Comparison of ENCODE assay signal across 8 cellular contexts in the genomic region with DNA sequence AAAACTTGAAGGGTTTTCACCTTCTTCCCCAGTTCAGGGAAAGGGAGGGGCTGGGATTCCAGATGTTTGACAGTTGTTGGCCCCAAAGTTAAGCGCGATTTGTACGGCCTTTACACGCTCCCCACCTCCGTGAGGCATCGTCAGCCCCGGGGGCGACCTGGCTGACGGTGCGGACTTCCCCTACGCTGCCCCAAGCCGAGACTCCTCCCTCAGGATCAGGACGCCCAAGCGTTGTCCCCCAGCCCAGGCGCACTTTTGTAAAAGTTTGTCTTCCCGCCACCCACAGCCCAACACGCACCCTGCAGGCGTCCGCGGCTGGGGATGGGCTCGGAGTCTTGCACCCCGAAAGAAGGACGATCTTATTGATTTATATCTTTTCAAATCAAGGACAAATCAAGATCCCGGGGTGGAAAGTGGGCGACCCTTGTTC. TPM values are rescaled to one million over a fixed set of nuclear protein-coding genes. Genes with fewer than 3 reads are reported as not detected.
DNase-seq lines count a peak whose midpoint lies in the region; ATAC-seq, FAIRE-seq and TF ChIP-seq lines count a peak whose summit lies in the region.

No MANE protein-coding gene starts in this region.

- H3K4me2 ChIP-seq in SK-N-SH (peak overlapping the region; percentile 92), astrocyte (ENCODE audit: low read length) (peak overlapping the region; percentile 98)

- no peaks in the 10 kb centered on the region for H3K9me3 Mint-ChIP-seq in astrocyte (ENCODE audit: unreplicated experiment)

- TF ChIP-seq CTCF in SK-N-SH (IDR thresholded peaks at IDR 0.05), result no peak
- TF ChIP-seq CTCF in astrocyte (IDR thresholded peaks at IDR 0.05; ENCODE audit: insufficient read depth, low read depth, low read length), result no peak
- TF ChIP-seq CTCF in sigmoid colon (IDR thresholded peaks at IDR 0.05), result no peak

- no peaks in the 10 kb centered on the region for H4K20me1 ChIP-seq in SK-N-SH (ENCODE audit: insufficient read depth)
- no peaks in the 10 kb centered on the region for H4K20me1 ChIP-seq in astrocyte (ENCODE audit: insufficient read depth, low read length)

- no peak for FAIRE-seq in astrocyte (lab: Jason Lieb, UNC)

- POLR2A ChIA-PET in SK-N-SH (lab: Yijun Ruan, JAX), result no interaction called here

- H3K27ac ChIP-seq in SK-N-SH (ENCODE audit: low read depth in 2 of 2, low read length in 1 of 2) (no peak overlapping the region), astrocyte (ENCODE audit: low read depth, low read length) (no peak overlapping the region), sigmoid colon (peak overlapping the region; percentile 84 to 97 (median 94))

- H3K4me3 Mint-ChIP-seq in astrocyte (ENCODE audit: unreplicated experiment), result peak overlapping the region; percentile 94

- H3K36me3 ChIP-seq in SK-N-SH (replicated peaks in 1 of 2; ENCODE audit: control insufficient read depth in 1 of 2, insufficient read depth in 2 of 2, low read length in 1 of 2), result no peaks in the 10 kb centered on the region
- H3K36me3 ChIP-seq in astrocyte (ENCODE audit: insufficient read depth, low read length), result no peaks in the 10 kb centered on the region
- no peaks in the 10 kb centered on the region for H3K36me3 ChIP-seq in sigmoid colon

- H3K9me3 ChIP-seq in SK-N-SH, result no peaks in the 10 kb centered on the region
- H3K9me3 ChIP-seq in astrocyte (ENCODE audit: insufficient read depth, low read depth, low read length), result no peaks in the 10 kb centered on the region
- H3K9me3 ChIP-seq in sigmoid colon, result no peaks in the 10 kb centered on the region

- H3K27me3 ChIP-seq in SK-N-SH (ENCODE audit: insufficient read depth) (no peaks in the 10 kb centered on the region), astrocyte (ENCODE audit: insufficient read depth, low read length) (peaks cover 13% of the 10 kb centered on the region), sigmoid colon (no peaks in the 10 kb centered on the region)

- intact Hi-C loops in sigmoid colon (cut with DNase I), result loop anchor here (1.0 to 5.0 kb wide), 5 partner anchors 42 to 195 kb away; a partner anchor contains a TSS

- peak overlapping the region; percentile 58; the same call in 1 of the 2 replicates for H3K9ac ChIP-seq in SK-N-SH
- peak overlapping the region; percentile 69 for H3K9ac ChIP-seq in astrocyte (ENCODE audit: low read length)

- H3F3A ChIP-seq in SK-N-SH (replicated peaks; ENCODE audit: insufficient read depth), result peaks cover 14% of the 10 kb centered on the region

- DNase-seq in SK-N-SH (no peak), astrocyte (ENCODE audit: low read depth) (peak; percentile 2), hypothalamus (lab: John Stamatoyannopoulos, UW) (peak in 36 of 51 donors; percentile 1 to 73 (median 41)), sigmoid colon (peak; percentile 87), NCI-H510A (lab: John Stamatoyannopoulos, UW) (no peak), retina (no peak)

- H3K79me2 ChIP-seq in SK-N-SH (ENCODE audit: insufficient read depth) (no peaks in the 10 kb centered on the region), astrocyte (ENCODE audit: insufficient read depth, low read length) (no peaks in the 10 kb centered on the region)

- no peaks in the 10 kb centered on the region for H3K27me3 Mint-ChIP-seq in astrocyte (ENCODE audit: low read depth, unreplicated experiment)

- H3K9me2 ChIP-seq in SK-N-SH, result no peaks in the 10 kb centered on the region

- ATAC-seq in GM18858 (IDR thresholded peaks at IDR 0.05; ENCODE audit: unreplicated experiment), result peak; percentile 33
- ATAC-seq in HG02870 (IDR thresholded peaks at IDR 0.05; ENCODE audit: unreplicated experiment), result peak; percentile 38

- TF ChIP-seq RAD21 in SK-N-SH (IDR thresholded peaks at IDR 0.05; ENCODE audit: low read length), result no peak

- H3K4me1 Mint-ChIP-seq in astrocyte (ENCODE audit: low read depth, unreplicated experiment), result peaks cover 8% of the 10 kb centered on the region

- CTCF ChIA-PET in SK-N-SH (lab: Yijun Ruan, JAX), result interaction anchor here (0.6 to 3.0 kb wide), 26 partner anchors 9 to 582 kb away, joined by 3 to 31 read pairs (median 3); a partner anchor contains a TSS

- no peak for TF ChIP-seq POLR2A in sigmoid colon (IDR thresholded peaks at IDR 0.05)

- H3K27ac Mint-ChIP-seq in astrocyte (ENCODE audit: unreplicated experiment), result peak overlapping the region; percentile 64

- H3K4me1 ChIP-seq in SK-N-SH (ENCODE audit: control insufficient read depth in 1 of 2, insufficient read depth in 2 of 2, low read depth in 1 of 2, low read length in 1 of 2) (peaks cover 0 to 8% of the 10 kb centered on the region in 2 experiments; a peak in 2 of 4 replicates), astrocyte (ENCODE audit: insufficient read depth, low read length) (peaks cover 10% of the 10 kb centered on the region), sigmoid colon (peaks cover 0 to 41% (median 27%) of the 10 kb centered on the region in 4 donors)

- TF ChIP-seq EP300 in SK-N-SH (IDR thresholded peaks at IDR 0.05; ENCODE audit: borderline replicate concordance in 1 of 2, low read depth in 1 of 2, low read length in 1 of 2) (no peak), sigmoid colon (IDR thresholded peaks at IDR 0.05) (no peak)

- no peaks in the 10 kb centered on the region for H3K36me3 Mint-ChIP-seq in astrocyte (ENCODE audit: low read depth, unreplicated experiment)

- WGBS in SK-N-SH (ENCODE audit: low lambda C conversion rate), result 46% methylated on average over 20 of the region's 25 CpGs
- WGBS in sigmoid colon, 2 donors, result 0% methylated on average over 25 of the region's 25 CpGs

- H2AFZ ChIP-seq in SK-N-SH (ENCODE audit: low read depth) (peak overlapping the region; percentile 86), astrocyte (ENCODE audit: low read depth, low read length) (peak overlapping the region; percentile 88)

- H3K4me3 ChIP-seq in SK-N-SH (ENCODE audit: low read depth in 2 of 2, low read length in 1 of 2) (peak overlapping the region; percentile 72 to 75), astrocyte (ENCODE audit: insufficient read depth, low read depth, low read length) (peak overlapping the region; percentile 62), sigmoid colon (peak overlapping the region; percentile 65 to 74 (median 68))

TF ChIP-seq in SK-N-SH, 30 proteins besides CTCF, POLR2A, EP300 and RAD21:
- no peak for TF ChIP-seq ELF1 (IDR thresholded peaks at IDR 0.05)
- TF ChIP-seq RXRA (IDR thresholded peaks at IDR 0.05; ENCODE audit: borderline replicate concordance, low read depth), result no peak
- no peak for TF ChIP-seq POLR2AphosphoS5 (IDR thresholded peaks at IDR 0.05; ENCODE audit: low read depth, low read length)
- TF ChIP-seq FOXJ3 (CRISPR knock-in tag; IDR thresholded peaks at IDR 0.05), result no peak
- TF ChIP-seq EZH2phosphoT487 (IDR thresholded peaks at IDR 0.05; ENCODE audit: borderline replicate concordance, low read depth), result no peak
- TF ChIP-seq MXI1 (IDR thresholded peaks at IDR 0.05; ENCODE audit: low read depth, low read length), result no peak
- no peak for TF ChIP-seq TCF12 (IDR thresholded peaks at IDR 0.05)
- TF ChIP-seq, protein P1, sequence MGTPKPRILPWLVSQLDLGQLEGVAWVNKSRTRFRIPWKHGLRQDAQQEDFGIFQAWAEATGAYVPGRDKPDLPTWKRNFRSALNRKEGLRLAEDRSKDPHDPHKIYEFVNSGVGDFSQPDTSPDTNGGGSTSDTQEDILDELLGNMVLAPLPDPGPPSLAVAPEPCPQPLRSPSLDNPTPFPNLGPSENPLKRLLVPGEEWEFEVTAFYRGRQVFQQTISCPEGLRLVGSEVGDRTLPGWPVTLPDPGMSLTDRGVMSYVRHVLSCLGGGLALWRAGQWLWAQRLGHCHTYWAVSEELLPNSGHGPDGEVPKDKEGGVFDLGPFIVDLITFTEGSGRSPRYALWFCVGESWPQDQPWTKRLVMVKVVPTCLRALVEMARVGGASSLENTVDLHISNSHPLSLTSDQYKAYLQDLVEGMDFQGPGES (IDR thresholded peaks at IDR 0.05; ENCODE audit: low read depth, low read length), result no peak
- TF ChIP-seq SMC3 (IDR thresholded peaks at IDR 0.05; ENCODE audit: low read depth, low read length), result no peak
- no peak for TF ChIP-seq MEF2A (IDR thresholded peaks at IDR 0.05; ENCODE audit: borderline replicate concordance, low read depth)
- TF ChIP-seq CHD2 (IDR thresholded peaks at IDR 0.05; ENCODE audit: low read length, partially characterized antibody), result no peak
- TF ChIP-seq, protein P2, sequence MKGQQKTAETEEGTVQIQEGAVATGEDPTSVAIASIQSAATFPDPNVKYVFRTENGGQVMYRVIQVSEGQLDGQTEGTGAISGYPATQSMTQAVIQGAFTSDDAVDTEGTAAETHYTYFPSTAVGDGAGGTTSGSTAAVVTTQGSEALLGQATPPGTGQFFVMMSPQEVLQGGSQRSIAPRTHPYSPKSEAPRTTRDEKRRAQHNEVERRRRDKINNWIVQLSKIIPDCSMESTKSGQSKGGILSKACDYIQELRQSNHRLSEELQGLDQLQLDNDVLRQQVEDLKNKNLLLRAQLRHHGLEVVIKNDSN (IDR thresholded peaks at IDR 0.05; ENCODE audit: borderline replicate concordance, low read depth), result no peak

RNA-seq across cellular contexts. Expression of a gene that starts 0.7 kb away (rescaled TPM):
- polyA plus RNA-seq in SK-N-SH (2012; rRNA removed), result 0.90 and 1.2 TPM in 2 replicates
- 1.1 TPM in 2 replicates for polyA plus RNA-seq in SK-N-SH (2012; cell fraction: cytosol; rRNA removed)
- polyA plus RNA-seq in SK-N-SH (2012; cell fraction: nucleus; rRNA removed), result 0.63 and 1.0 TPM in 2 replicates
- 2.8 and 3.9 TPM in 2 replicates for total RNA-seq in astrocyte
- 10 to 100 TPM in 2 of 4 donors, 1 to 10 TPM in 2; 6.9 to 19.7 (median 10.4) TPM for total RNA-seq in sigmoid colon
- polyA plus RNA-seq in sigmoid colon, result 10 to 100 TPM; 16.1 to 23.4 (median 18.6) TPM

RNA-seq across cellular contexts. Expression of a gene that starts 4.8 kb away (rescaled TPM):
- polyA plus RNA-seq in SK-N-SH (2012; rRNA removed) (not detected in 2 replicates), sigmoid colon (not detected)
- polyA plus RNA-seq in SK-N-SH (2012; cell fraction: cytosol; rRNA removed), result not detected in 2 replicates
- not detected in 2 replicates for polyA plus RNA-seq in SK-N-SH (2012; cell fraction: nucleus; rRNA removed)
- total RNA-seq in astrocyte (not detected in 2 replicates), sigmoid colon (not detected)

RNA-seq across cellular contexts. Expression of a gene that starts 44.4 kb away (rescaled TPM):
- 4.0 and 6.1 TPM in 2 replicates for polyA plus RNA-seq in SK-N-SH (2012; rRNA removed)
- polyA plus RNA-seq in SK-N-SH (2012; cell fraction: cytosol; rRNA removed), result 5.6 and 6.2 TPM in 2 replicates
- 4.6 and 12.0 TPM in 2 replicates for polyA plus RNA-seq in SK-N-SH (2012; cell fraction: nucleus; rRNA removed)
- total RNA-seq in astrocyte, result 2.3 and 4.8 TPM in 2 replicates
- total RNA-seq in sigmoid colon, result 10 to 100 TPM; 21.0 to 28.0 (median 26.8) TPM
- 10 to 100 TPM in 2 of 3 donors, 1 to 10 TPM in 1; 6.4 to 11.3 (median 10.2) TPM for polyA plus RNA-seq in sigmoid colon

Comparison
In these comparisons a context has a peak if more than half of its experiments do, and no peak if none do; other contexts are left out.
1. DNase-seq: peak in astrocyte (single experiment), hypothalamus (36 of 51) and sigmoid colon (single experiment); none in SK-N-SH (single experiment), NCI-H510A (single experiment) and retina (single experiment).
2. H3K27ac ChIP-seq: peak in sigmoid colon (4 of 4); none in SK-N-SH (0 of 2) and astrocyte (single experiment).
3. Peak in every context shown above with its lines, with median percentiles within 50 percentile points of each other: H3K4me3 ChIP-seq.